Comparison of ENCODE assay signal across 9 cellular contexts in the genomic region with DNA sequence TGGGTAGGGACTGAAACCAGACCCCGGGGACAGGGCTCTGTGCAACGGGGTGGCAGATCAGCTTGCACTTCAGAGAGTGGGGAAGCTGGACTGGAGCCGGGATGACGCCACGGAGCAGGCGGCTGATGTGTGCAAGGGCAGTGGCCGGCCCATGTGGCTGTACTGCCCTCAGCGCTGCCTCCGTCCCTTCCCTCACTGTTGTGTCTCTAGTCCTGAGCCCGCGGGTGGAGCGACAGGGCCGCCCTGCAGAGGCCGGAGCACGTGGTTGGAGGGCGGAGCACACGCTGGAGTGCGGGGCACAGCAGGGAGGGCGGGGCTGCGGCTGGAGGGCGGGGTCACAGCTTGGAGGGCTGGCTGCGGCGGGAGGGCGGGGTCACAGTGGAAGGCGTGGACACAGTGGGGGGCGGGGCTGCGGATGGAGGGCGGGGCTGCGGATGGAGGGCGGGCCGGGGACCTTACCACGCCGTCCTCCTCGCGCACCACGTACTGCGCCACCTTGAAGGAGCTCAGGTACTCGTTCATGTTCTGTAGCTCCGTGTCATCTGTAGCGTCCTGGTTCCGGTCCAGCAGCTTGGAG. TPM values are rescaled to one million over a fixed set of nuclear protein-coding genes. Genes with fewer than 3 reads are reported as not detected.
DNase-seq lines count a peak whose midpoint lies in the region; TF ChIP-seq lines count a peak whose summit lies in the region.
"Had no signal": no experiment of that assay in that cellular context is flagged by ENCODE, and none has a peak within 500 bp of the region (broad histone marks: within the 10 kb centered on the region; RNA-seq: fewer than 3 reads in every experiment).

No MANE protein-coding gene starts in this region.

- peaks cover 3% of the 10 kb centered on the region for H3K4me1 Mint-ChIP-seq in activated T-cell treated with anti-CD3 and anti-CD28 coated beads, Interleukin-2, amount 50 U/mL, for 24 hours (ENCODE audit: low read depth)

- H3K27me3 Mint-ChIP-seq in activated T-cell treated with anti-CD3 and anti-CD28 coated beads, Interleukin-2, amount 50 U/mL, for 24 hours = peaks cover 9% of the 10 kb centered on the region

- H3K27me3 ChIP-seq in tibial nerve = peaks cover 0 to 11% of the 10 kb centered on the region in 2 donors

- DNase-seq in GM03348 (ENCODE audit: low spot score) (peak; percentile 93), NOMO-1 (lab: John Stamatoyannopoulos, UW; ENCODE audit: unreplicated experiment in 2 of 2) (peak; percentile 72 to 88), fibroblast of villous mesenchyme (ENCODE audit: low read depth) (peak; percentile 58), posterior cingulate gyrus (peak in 9 of 10 donors; percentile 34 to 93 (median 54)), tibial nerve (ENCODE audit: low spot score in 2 of 2) (peak; percentile 22 to 26), T1000 (lab: John Stamatoyannopoulos, UW) (no peak), SW 1271 (lab: John Stamatoyannopoulos, UW) (no peak)
- DNase-seq in activated T-cell treated with anti-CD3 and anti-CD28 coated beads, Interleukin-2, amount 50 U/mL, for 24 hours = peak; percentile 80

- TF ChIP-seq POLR2A in tibial nerve (IDR thresholded peaks at IDR 0.05) = no peak

- H3K27ac ChIP-seq in tibial nerve = no peak overlapping the region

- no peak for TF ChIP-seq CTCF in fibroblast of villous mesenchyme (IDR thresholded peaks at IDR 0.05; ENCODE audit: insufficient read depth, low read depth, low read length)
- no peak for TF ChIP-seq CTCF in tibial nerve (IDR thresholded peaks at IDR 0.05)

- peaks cover 0 to 4% (median 0%) of the 10 kb centered on the region in 3 donors for H3K36me3 ChIP-seq in tibial nerve

- H3K27ac Mint-ChIP-seq in activated T-cell treated with anti-CD3 and anti-CD28 coated beads, Interleukin-2, amount 50 U/mL, for 24 hours = no peak overlapping the region
- H3K27ac Mint-ChIP-seq: IgD-negative memory B cell had no signal

- 22% methylated on average over 26 to 35 of the region's 41 CpGs for WGBS in tibial nerve, 2 donors

- no peak overlapping the region for H3K4me3 Mint-ChIP-seq in activated T-cell treated with anti-CD3 and anti-CD28 coated beads, Interleukin-2, amount 50 U/mL, for 24 hours

- H3K4me3 ChIP-seq in fibroblast of villous mesenchyme (ENCODE audit: low read depth, low read length) = no peak overlapping the region
- H3K4me3 ChIP-seq in tibial nerve = peak overlapping the region in 1 of 4 donors; percentile 14

- peaks cover 0 to 8% (median 0%) of the 10 kb centered on the region in 4 donors for H3K4me1 ChIP-seq in tibial nerve

- H3K9me3 ChIP-seq in tibial nerve = peaks cover 0 to 13% (median 0%) of the 10 kb centered on the region in 4 donors

- H3K36me3 Mint-ChIP-seq in activated T-cell treated with anti-CD3 and anti-CD28 coated beads, Interleukin-2, amount 50 U/mL, for 24 hours (ENCODE audit: low read depth) = no peaks in the 10 kb centered on the region
- H3K36me3 Mint-ChIP-seq: IgD-negative memory B cell had no signal

- H3K9me3 Mint-ChIP-seq in activated T-cell treated with anti-CD3 and anti-CD28 coated beads, Interleukin-2, amount 50 U/mL, for 24 hours = peaks cover 4% of the 10 kb centered on the region

- TF ChIP-seq EP300 in tibial nerve (IDR thresholded peaks at IDR 0.05) = no peak

- intact Hi-C loops in posterior cingulate gyrus (cut with DNase I) = no loop called here

RNA-seq across cellular contexts. Expression of a gene that starts 52.4 kb away (rescaled TPM):
- total RNA-seq in fibroblast of villous mesenchyme (under 0.01 TPM in 2 replicates), tibial nerve (under 1 TPM in 1 of 4 donors, not detected in 3; 0.30 TPM)

Comparison
In these comparisons a context has a peak if more than half of its experiments do, and no peak if none do; other contexts are left out.
1. DNase-seq: peak in GM03348 (single experiment), NOMO-1 (2 of 2), activated T-cell treated with anti-CD3 and anti-CD28 coated beads, Interleukin-2, amount 50 U/mL, for 24 hours (single experiment), fibroblast of villous mesenchyme (single experiment), posterior cingulate gyrus (9 of 10) and tibial nerve (2 of 2); none in T1000 (single experiment) and SW 1271 (0 of 2).